30 cellular contexts compared by ENCODE assay signal in the genomic region with DNA sequence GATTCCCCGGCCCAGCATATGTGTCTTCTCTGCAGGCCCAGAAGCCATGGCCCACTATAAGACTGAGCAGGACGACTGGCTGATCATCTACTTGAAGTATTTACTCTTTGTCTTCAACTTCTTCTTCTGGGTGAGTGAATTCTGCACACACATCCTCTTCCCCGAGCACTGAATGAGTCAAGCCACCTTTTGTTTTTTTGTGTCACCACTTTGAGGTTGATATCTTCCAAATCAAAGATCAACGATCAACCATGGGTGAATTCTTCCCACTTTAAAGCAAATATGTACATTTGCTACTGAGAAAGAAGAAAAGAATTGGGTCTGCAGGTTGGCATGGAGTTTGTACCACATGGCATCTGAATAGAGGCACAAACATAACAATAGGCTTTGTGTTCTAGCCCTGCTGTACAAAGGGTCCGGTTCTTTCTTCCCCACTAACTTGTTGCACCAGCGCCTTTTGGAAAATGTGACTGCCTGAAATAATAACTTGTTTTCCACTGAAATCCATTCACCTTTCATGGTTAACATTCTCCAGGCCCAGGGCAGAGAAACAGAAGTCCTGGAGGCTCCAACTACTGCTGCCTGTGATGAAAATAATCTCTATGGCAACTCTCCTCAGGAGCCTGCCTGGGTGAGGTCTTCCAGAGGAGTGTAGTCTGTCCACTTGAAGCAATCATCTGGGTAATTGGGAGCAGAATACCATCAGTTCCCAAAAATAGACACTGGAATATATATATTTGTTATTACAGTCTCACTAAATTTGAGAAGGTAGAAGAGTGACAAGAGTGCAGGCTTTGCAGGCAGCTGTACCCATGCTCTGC. TPM values are rescaled to one million over a fixed set of nuclear protein-coding genes. Genes with fewer than 3 reads are reported as not detected.
A peak's percentile ranks its signal among the peaks of the same experiment; 100 is the strongest.
DNase-seq lines count a peak whose midpoint lies in the region; ATAC-seq and TF ChIP-seq lines count a peak whose summit lies in the region.
"Had no signal": no experiment of that assay in that cellular context is flagged by ENCODE, and none has a peak within 500 bp of the region (broad histone marks: within the 10 kb centered on the region; RNA-seq: fewer than 3 reads in every experiment).

No MANE protein-coding gene starts in this region.

- H3K79me2 ChIP-seq in SK-N-SH (ENCODE audit: insufficient read depth): no peaks in the 10 kb centered on the region

- no peak for TF ChIP-seq POLR2A in sigmoid colon (IDR thresholded peaks at IDR 0.05)
- TF ChIP-seq POLR2A in GM18505 (IDR thresholded peaks at IDR 0.05; ENCODE audit: borderline replicate concordance, extremely low read depth, insufficient read depth, insufficient read length): no peak

- no peaks in the 10 kb centered on the region; a peak in 1 of 4 replicates for H3K4me1 ChIP-seq in SK-N-SH (ENCODE audit: control insufficient read depth in 1 of 2, insufficient read depth in 2 of 2, low read depth in 1 of 2, low read length in 1 of 2)
- peaks cover 0 to 18% (median 3%) of the 10 kb centered on the region in 4 donors for H3K4me1 ChIP-seq in sigmoid colon
- H3K4me1 ChIP-seq: breast epithelium, colonic mucosa, prostate gland, testis had no signal

- intact Hi-C loops in sigmoid colon (cut with DNase I): no loop called here

- peaks cover 8 to 17% of the 10 kb centered on the region in 2 donors for H3K27me3 Mint-ChIP-seq in stimulated activated naive B cell treated with anti-CD40 and anti-IgM and Interleukin-4, amounts not matched to agents 10 μg/mL and 1 μg/mL and 100 μg/mL, for 72 hours

- H3K4me1 Mint-ChIP-seq in stimulated activated naive B cell treated with anti-CD40 and anti-IgM and Interleukin-4, amounts not matched to agents 10 μg/mL and 1 μg/mL and 100 μg/mL, for 72 hours: no peaks in the 10 kb centered on the region
- H3K4me1 Mint-ChIP-seq: mesothelial cell of epicardium, naive B cell had no signal

- H3K4me2 ChIP-seq in SK-N-SH: no peak overlapping the region
- H3K4me2 ChIP-seq: KMS-11 had no signal

- DNase-seq in SK-N-SH (no peak), inferior parietal cortex (ENCODE audit: extremely low spot score) (peak; percentile 38), sigmoid colon (no peak), SW 1271 (lab: John Stamatoyannopoulos, UW) (no peak)
- DNase-seq in stimulated activated naive B cell treated with anti-CD40 and anti-IgM and Interleukin-4, amounts not matched to agents 10 μg/mL and 1 μg/mL and 100 μg/mL, for 72 hours: no peak
- DNase-seq: activated CD4-positive, alpha-beta T cell treated with anti-CD3 and anti-CD28 coated beads for 48 hours; activated CD8-positive, alpha-beta memory T cell treated with anti-CD3 and anti-CD28 coated beads for 24 hours; activated effector memory CD4-positive, alpha-beta T cell treated with Interleukin-2 at 50 U/mL for 16 hours; activated T-cell treated with anti-CD3 and anti-CD28 coated beads for 4 hours; colonic mucosa; effector CD8-positive, alpha-beta T cell; H7; MG63; naive B cell; NCI-H2029; NCI-H2227 treated with DMSO at 0.1 percent for 48 hours; NK-92 treated with Interleukin-12 subunit alpha and Interleukin-12 subunit beta, amount 100 ng/mL, for 24 hours; stimulated activated CD4-positive, alpha-beta T cell treated with anti-CD3 and anti-CD28 coated beads, Interleukin-15, amount 100 ng/mL, for 24 hours; stimulated activated CD4-positive, alpha-beta T cell treated with anti-CD3 and anti-CD28 coated beads, Interleukin-4, amount 100 ng/mL, for 4 hours; T1000; testis; WERI-Rb-1 had no signal

- H3K9me2 ChIP-seq in SK-N-SH: no peaks in the 10 kb centered on the region

- H3K27ac ChIP-seq in SK-N-SH (ENCODE audit: low read depth in 2 of 2, low read length in 1 of 2): no peak overlapping the region
- peak overlapping the region; percentile 86 for H3K27ac ChIP-seq in cingulate gyrus (ENCODE audit: low read depth, low read length)
- peak overlapping the region in 1 of 4 donors; percentile 31 for H3K27ac ChIP-seq in sigmoid colon
- H3K27ac ChIP-seq: breast epithelium, colonic mucosa, KMS-11, prostate gland, testis, WERI-Rb-1 had no signal

- no peaks in the 10 kb centered on the region for H3F3A ChIP-seq in SK-N-SH (replicated peaks; ENCODE audit: insufficient read depth)

- CTCF ChIA-PET in SK-N-SH (lab: Yijun Ruan, JAX): no interaction called here

- TF ChIP-seq CTCF in SK-N-SH (IDR thresholded peaks at IDR 0.05) (no peak), sigmoid colon (IDR thresholded peaks at IDR 0.05) (no peak)

- no peak overlapping the region for H3K9ac ChIP-seq in SK-N-SH
- H3K9ac ChIP-seq: KMS-11 had no signal

- no peak overlapping the region for H2AFZ ChIP-seq in SK-N-SH (ENCODE audit: low read depth)

- H4K20me1 ChIP-seq in SK-N-SH (ENCODE audit: insufficient read depth): no peaks in the 10 kb centered on the region

- no peak for TF ChIP-seq EP300 in SK-N-SH (IDR thresholded peaks at IDR 0.05; ENCODE audit: borderline replicate concordance in 1 of 2, low read depth in 1 of 2, low read length in 1 of 2)
- no peak for TF ChIP-seq EP300 in sigmoid colon (IDR thresholded peaks at IDR 0.05)

- H3K4me3 ChIP-seq in SK-N-SH (ENCODE audit: low read depth in 2 of 2, low read length in 1 of 2) (no peak overlapping the region), sigmoid colon (no peak overlapping the region)
- H3K4me3 ChIP-seq: breast epithelium, colonic mucosa, MG63, prostate gland, testis had no signal

- no peak for TF ChIP-seq RAD21 in SK-N-SH (IDR thresholded peaks at IDR 0.05; ENCODE audit: low read length)

- POLR2A ChIA-PET in SK-N-SH (lab: Yijun Ruan, JAX): no interaction called here

- H3K27ac Mint-ChIP-seq in stimulated activated naive B cell treated with anti-CD40 and anti-IgM and Interleukin-4, amounts not matched to agents 10 μg/mL and 1 μg/mL and 100 μg/mL, for 72 hours: no peak overlapping the region
- H3K27ac Mint-ChIP-seq: activated naive CD8-positive, alpha-beta T cell; mesothelial cell of epicardium; naive B cell had no signal

- H3K36me3 ChIP-seq in SK-N-SH (replicated peaks in 1 of 2; ENCODE audit: control insufficient read depth in 1 of 2, insufficient read depth in 2 of 2, low read length in 1 of 2): no peaks in the 10 kb centered on the region
- H3K36me3 ChIP-seq in sigmoid colon: no peaks in the 10 kb centered on the region
- H3K36me3 ChIP-seq: breast epithelium, colonic mucosa, MG63, prostate gland had no signal

- 63% methylated on average over 6 of the region's 6 CpGs for WGBS in SK-N-SH (ENCODE audit: low lambda C conversion rate)
- WGBS in sigmoid colon, 2 donors: 74 to 82% methylated on average over 6 of the region's 6 CpGs

- H3K27me3 ChIP-seq in SK-N-SH (ENCODE audit: insufficient read depth) (no peaks in the 10 kb centered on the region), sigmoid colon (no peaks in the 10 kb centered on the region)
- H3K27me3 ChIP-seq: breast epithelium, colonic mucosa, MG63, testis had no signal

- H3K36me3 Mint-ChIP-seq in stimulated activated naive B cell treated with anti-CD40 and anti-IgM and Interleukin-4, amounts not matched to agents 10 μg/mL and 1 μg/mL and 100 μg/mL, for 72 hours: no peaks in the 10 kb centered on the region
- H3K36me3 Mint-ChIP-seq: activated naive CD8-positive, alpha-beta T cell; naive B cell had no signal

- peaks cover 0 to 2% of the 10 kb centered on the region in 2 donors for H3K9me3 Mint-ChIP-seq in stimulated activated naive B cell treated with anti-CD40 and anti-IgM and Interleukin-4, amounts not matched to agents 10 μg/mL and 1 μg/mL and 100 μg/mL, for 72 hours

- H3K4me3 Mint-ChIP-seq in stimulated activated naive B cell treated with anti-CD40 and anti-IgM and Interleukin-4, amounts not matched to agents 10 μg/mL and 1 μg/mL and 100 μg/mL, for 72 hours: no peak overlapping the region
- H3K4me3 Mint-ChIP-seq: activated naive CD8-positive, alpha-beta T cell; mesothelial cell of epicardium; naive B cell had no signal

- no peaks in the 10 kb centered on the region for H3K9me3 ChIP-seq in SK-N-SH
- H3K9me3 ChIP-seq in sigmoid colon: no peaks in the 10 kb centered on the region
- H3K9me3 ChIP-seq: breast epithelium, colonic mucosa, MG63, prostate gland, testis had no signal

- ATAC-seq in SK-N-SH treated with all-trans-retinoic acid at 6 μM for 48 hours (peak; percentile 37; the same call in 1 of the 3 replicates), GM18505 (IDR thresholded peaks at IDR 0.05; ENCODE audit: unreplicated experiment) (no peak)
- peak; percentile 38 for ATAC-seq in stimulated activated naive B cell treated with anti-CD40 and anti-IgM and Interleukin-4, amounts not matched to agents 10 μg/mL and 1 μg/mL and 100 μg/mL, for 72 hours (replicated peaks)

TF ChIP-seq in SK-N-SH treated with all-trans-retinoic acid at 6 μM for 48 hours, 23 proteins besides CTCF, POLR2A, EP300 and RAD21 (continues in another document):
- TF ChIP-seq SNAI2 (CRISPR knock-in tag; IDR thresholded peaks at IDR 0.05): no peak

TF ChIP-seq in SK-N-SH, 30 proteins besides CTCF, POLR2A, EP300 and RAD21:
- TF ChIP-seq, protein P1, sequence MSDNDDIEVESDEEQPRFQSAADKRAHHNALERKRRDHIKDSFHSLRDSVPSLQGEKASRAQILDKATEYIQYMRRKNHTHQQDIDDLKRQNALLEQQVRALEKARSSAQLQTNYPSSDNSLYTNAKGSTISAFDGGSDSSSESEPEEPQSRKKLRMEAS (IDR thresholded peaks at IDR 0.05; ENCODE audit: low read depth): no peak
- no peak for TF ChIP-seq FOXM1 (IDR thresholded peaks at IDR 0.05; ENCODE audit: low read depth)
- no peak for TF ChIP-seq NFIC (IDR thresholded peaks at IDR 0.05; ENCODE audit: borderline replicate concordance)
- TF ChIP-seq TEAD4 (IDR thresholded peaks at IDR 0.05; ENCODE audit: borderline replicate concordance, insufficient read depth): no peak
- TF ChIP-seq RXRA (IDR thresholded peaks at IDR 0.05; ENCODE audit: borderline replicate concordance, low read depth): no peak

RNA-seq across cellular contexts. Expression of a gene that starts 27.6 kb away (rescaled TPM):
- 6.4 and 6.6 TPM in 2 replicates for polyA plus RNA-seq in SK-N-SH (2012; rRNA removed)
- 3.0 and 5.2 TPM in 2 replicates for polyA plus RNA-seq in SK-N-SH (2012; cell fraction: cytosol; rRNA removed)
- polyA plus RNA-seq in SK-N-SH (2012; cell fraction: nucleus; rRNA removed): 10.4 and 11.0 TPM in 2 replicates
- total RNA-seq in sigmoid colon: 10 to 100 TPM in 3 of 4 donors, 1 to 10 TPM in 1; 6.4 to 18.9 (median 13.9) TPM
- 1 to 10 TPM in 2 of 3 donors, under 1 TPM in 1; 0.23 to 7.8 (median 1.8) TPM for polyA plus RNA-seq in sigmoid colon
